In genomic region chr6:132298344-132298949, GRCh38 we compare ENCODE assay signal across 8 cellular contexts.
DNase-seq lines count a peak whose midpoint lies in the region; FAIRE-seq and TF ChIP-seq lines count a peak whose summit lies in the region.

No MANE protein-coding gene starts in this region.

- H3K9ac ChIP-seq in GM23248 (no peak overlapping the region), keratinocyte (ENCODE audit: control insufficient read depth, extremely low read depth, insufficient read depth, low read length) (no peak overlapping the region)

- no peaks in the 10 kb centered on the region for H3K9me2 ChIP-seq in GM23248 (ENCODE audit: insufficient read depth)

- H3K4me3 ChIP-seq in GM23248 (no peak overlapping the region), astrocyte of the cerebellum (ENCODE audit: low read depth, low read length) (no peak overlapping the region), keratinocyte (ENCODE audit: control insufficient read depth in 2 of 3, extremely low read depth in 1 of 3, insufficient read depth in 2 of 3, low read depth in 1 of 3, low read length in 3 of 3) (no peak overlapping the region)

- H4K20me1 ChIP-seq in GM23248 (ENCODE audit: insufficient read depth), result no peaks in the 10 kb centered on the region
- no peaks in the 10 kb centered on the region for H4K20me1 ChIP-seq in keratinocyte (ENCODE audit: control insufficient read depth, extremely low read depth, insufficient read depth, low read length)

- H3K27ac ChIP-seq in GM23248, result no peak overlapping the region
- H3K27ac ChIP-seq in keratinocyte (ENCODE audit: control insufficient read depth, insufficient read depth, low read length), result no peak overlapping the region
- peak overlapping the region; percentile 9 for H3K27ac ChIP-seq in temporal lobe (ENCODE audit: low read depth, low read length)

- FAIRE-seq in keratinocyte (lab: Jason Lieb, UNC), result no peak

- H2AFZ ChIP-seq in GM23248 (no peak overlapping the region), keratinocyte (ENCODE audit: control insufficient read depth, low read length) (no peak overlapping the region)

- no peaks in the 10 kb centered on the region for H3K9me3 ChIP-seq in GM23248 (ENCODE audit: low read depth)
- no peaks in the 10 kb centered on the region for H3K9me3 ChIP-seq in keratinocyte (ENCODE audit: control insufficient read depth, low read depth, low read length)

- peaks cover 27% of the 10 kb centered on the region; the same call in 1 of the 2 replicates for H3F3A ChIP-seq in GM23248 (ENCODE audit: insufficient read depth)

- peaks cover 32% of the 10 kb centered on the region for H3K79me2 ChIP-seq in GM23248 (ENCODE audit: insufficient read depth)
- H3K79me2 ChIP-seq in keratinocyte (ENCODE audit: control insufficient read depth, insufficient read depth, low read length), result no peaks in the 10 kb centered on the region

- H3K36me3 ChIP-seq in GM23248 (ENCODE audit: low read depth) (peaks cover 26% of the 10 kb centered on the region), keratinocyte (ENCODE audit: control insufficient read depth in 2 of 2, extremely low read depth in 1 of 2, insufficient read depth in 2 of 2, low read length in 2 of 2) (no peaks in the 10 kb centered on the region)

- dilution Hi-C loops in keratinocyte (cut with MboI; ENCODE audit: extremely low pct_ligation_motif_present, low sequenced_read_pairs), result no loop called here

- H3K9me1 ChIP-seq in keratinocyte (ENCODE audit: control insufficient read depth, extremely low read depth, insufficient read depth, low read length), result no peaks in the 10 kb centered on the region

- in situ Hi-C loops in GM23248 (cut with MboI), result loop anchor here (25.0 kb wide), 1 partner anchor 514 kb away; the partner anchor contains the start of gene RPS12
- in situ Hi-C loops in astrocyte of the cerebellum (cut with HindIII; ENCODE audit: low sequenced_read_pairs), result loop anchor here (10.0 kb wide), 1 partner anchor 186 kb away; no protein-coding TSS in a partner anchor

- H3K27me3 ChIP-seq in GM23248 (replicated peaks; ENCODE audit: insufficient read depth), result no peaks in the 10 kb centered on the region
- H3K27me3 ChIP-seq in keratinocyte (ENCODE audit: control insufficient read depth, extremely low read depth, insufficient read depth, low read length), result no peaks in the 10 kb centered on the region

- H3K4me2 ChIP-seq in GM23248 (ENCODE audit: unreplicated experiment), result no peak overlapping the region
- no peak overlapping the region for H3K4me2 ChIP-seq in keratinocyte (ENCODE audit: control insufficient read depth, extremely low read depth, insufficient read depth, low read depth, low read length)

- TF ChIP-seq CTCF in astrocyte of the cerebellum (IDR thresholded peaks at IDR 0.05; ENCODE audit: low read depth, low read length, missing control alignments) (peak; percentile 72), keratinocyte (optimal IDR thresholded peaks at IDR 0.05 in 1 of 3, IDR thresholded peaks at IDR 0.05 in 1 of 3, conservative IDR thresholded peaks at IDR 0.05 in 1 of 3; ENCODE audit: extremely low read depth in 1 of 3, insufficient read depth in 2 of 3, low read length in 3 of 3) (peak in 2 of 3 experiments; percentile 43 to 59)

- DNase-seq in NCI-H526 (lab: John Stamatoyannopoulos, UW) (peak; percentile 8 to 46), NCI-H526 treated with DMSO at 0.1 percent for 48 hours (lab: John Stamatoyannopoulos, UW) (no peak), GM23248 (peak; percentile 64), NCI-H226 (peak; percentile 6), astrocyte of the cerebellum (ENCODE audit: low read depth) (peak; percentile 39), keratinocyte (ENCODE audit: low read depth, low spot score) (no peak)
- DNase-seq in activated effector memory CD4-positive, alpha-beta T cell treated with Interleukin-2 at 50 U/mL for 16 hours, result no peak

- no peaks in the 10 kb centered on the region for H3K4me1 ChIP-seq in GM23248 (ENCODE audit: insufficient read depth)
- H3K4me1 ChIP-seq in keratinocyte (ENCODE audit: control insufficient read depth, extremely low read depth, insufficient read depth, low read length), result no peaks in the 10 kb centered on the region

Comparison
In these comparisons a context has a peak if more than half of its experiments do, and no peak if none do; other contexts are left out.
1. DNase-seq: peak in NCI-H526 (2 of 2), GM23248 (single experiment), NCI-H226 (single experiment) and astrocyte of the cerebellum (single experiment); none in NCI-H526 treated with DMSO at 0.1 percent for 48 hours (single experiment), keratinocyte (single experiment) and activated effector memory CD4-positive, alpha-beta T cell treated with Interleukin-2 at 50 U/mL for 16 hours (single experiment).